17 cellular contexts compared by ENCODE assay signal in the genomic region with DNA sequence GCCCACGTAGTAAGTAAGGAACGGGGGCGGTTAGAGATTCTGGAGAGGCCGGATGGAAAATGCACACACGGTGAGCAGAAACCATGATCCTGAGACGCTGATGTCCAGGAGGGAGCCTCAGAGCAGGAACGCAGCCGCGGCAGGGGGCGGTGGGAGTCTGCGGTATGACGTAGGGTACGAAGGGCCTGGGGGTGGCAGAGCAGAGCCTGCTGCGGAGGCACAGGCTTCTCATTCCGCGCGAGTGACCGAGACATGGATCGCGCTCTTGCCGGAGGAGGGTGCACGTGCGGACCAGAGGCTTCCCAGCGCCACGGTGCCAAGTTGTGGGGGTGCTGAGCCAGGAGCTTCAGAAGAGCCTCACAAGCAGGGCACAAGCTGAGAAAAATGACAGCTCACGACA.
"Had no signal": no experiment of that assay in that cellular context is flagged by ENCODE, and none has a peak within 500 bp of the region (broad histone marks: within the 10 kb centered on the region; RNA-seq: fewer than 3 reads in every experiment).

No MANE protein-coding gene starts in this region.

- H3K9me3 ChIP-seq: breast epithelium, right lobe of liver, stomach, upper lobe of left lung had no signal

- H3K27ac ChIP-seq: breast epithelium, parathyroid adenoma, right lobe of liver, stomach, upper lobe of left lung had no signal

- H3K36me3 ChIP-seq: breast epithelium, right lobe of liver, stomach, upper lobe of left lung had no signal

- H3K4me1 ChIP-seq: breast epithelium, parathyroid adenoma, right lobe of liver, stomach, upper lobe of left lung had no signal

- ATAC-seq: activated CD4-positive, CD25-positive, alpha-beta regulatory T cell treated with anti-CD3 and anti-CD28 coated beads, Interleukin-2, amount 50 U/mL, for 24 hours; activated T-cell treated with anti-CD3 and anti-CD28 coated beads, Interleukin-2, amount 50 U/mL, for 72 hours; naive thymus-derived CD4-positive, alpha-beta T cell; right lobe of liver had no signal

- H3K79me2 ChIP-seq: parathyroid adenoma had no signal

- H3K4me3 ChIP-seq: breast epithelium, right lobe of liver, stomach, upper lobe of left lung had no signal

- H3K9ac ChIP-seq: parathyroid adenoma had no signal

- DNase-seq: activated CD4-positive, alpha-beta T cell treated with anti-CD3 and anti-CD28 coated beads, Interleukin-2, amount 50 U/mL, for 1 hour; activated CD8-positive, alpha-beta memory T cell treated with anti-CD3 and anti-CD28 coated beads for 24 hours; activated effector memory CD4-positive, alpha-beta T cell treated with anti-CD3 and anti-CD28 coated beads, Interleukin-2, amount 50 U/mL, for 16 hours; activated T-cell treated with anti-CD3 and anti-CD28 coated beads, Interleukin-2, amount 50 U/mL, for 72 hours; dermis blood vessel endothelial cell; erythroblast; naive thymus-derived CD4-positive, alpha-beta T cell; right lobe of liver; small intestine; stimulated activated CD4-positive, alpha-beta T cell treated with anti-CD3 and anti-CD28 coated beads, Interleukin-15, amount 100 ng/mL, for 24 hours; stimulated activated CD4-positive, alpha-beta T cell treated with anti-CD3 and anti-CD28 coated beads, Interleukin-2, amount 100 ng/mL, for 48 hours; stomach; T1000 had no signal

- H3K27me3 ChIP-seq: breast epithelium, right lobe of liver, stomach, upper lobe of left lung had no signal
